In genomic region chrX:124280294-124280902, GRCh38 we compare ENCODE assay signal across 27 cellular contexts. TPM values are rescaled to one million over a fixed set of nuclear protein-coding genes. Genes with fewer than 3 reads are reported as not detected.
DNase-seq lines count a peak whose midpoint lies in the region; ATAC-seq, FAIRE-seq and TF ChIP-seq lines count a peak whose summit lies in the region.
"Had no signal": no experiment of that assay in that cellular context is flagged by ENCODE, and none has a peak within 500 bp of the region (broad histone marks: within the 10 kb centered on the region; RNA-seq: fewer than 3 reads in every experiment).

No MANE protein-coding gene starts in this region.

- no peak overlapping the region for H3K27ac ChIP-seq in WERI-Rb-1
- H3K27ac ChIP-seq: BLaER1, cardiac muscle cell, neutrophil, transverse colon had no signal

- peak overlapping the region; percentile 33 for H3K4me2 ChIP-seq in skeletal muscle satellite cell (ENCODE audit: low read length)
- H3K4me2 ChIP-seq: BLaER1 had no signal

- H3K27me3 Mint-ChIP-seq in activated CD8-positive, alpha-beta T cell treated with anti-CD3 and anti-CD28 coated beads for 36 hours, result no peaks in the 10 kb centered on the region
- no peaks in the 10 kb centered on the region for H3K27me3 Mint-ChIP-seq in activated CD8-positive, alpha-beta T cell treated with anti-CD3 and anti-CD28 coated beads, Interleukin-2, amount 10 ng/mL, durations not matched to agents 7 days and 5 days (ENCODE audit: low read depth)
- H3K27me3 Mint-ChIP-seq in activated T-helper 2 cell treated with anti-CD3 and anti-CD28 coated beads, Interferon-gamma antibody, Interleukin-2, Interleukin-4, amounts not matched to agents 10 μg/mL and 5 μg/mL and 100 μg/mL, durations not matched to agents 14 hours and 24 hours and 36 hours (ENCODE audit: low read depth), result no peaks in the 10 kb centered on the region
- H3K27me3 Mint-ChIP-seq: dendritic cell treated with granulocyte-macrophage colony-stimulating factor and Interleukin-4, amounts not matched to agents 40 ng/mL and 50 ng/mL, for 4 days had no signal

- H3K9ac ChIP-seq in skeletal muscle satellite cell (ENCODE audit: low read depth, low read length), result no peak overlapping the region
- H3K9ac ChIP-seq: BLaER1 had no signal

- POLR2A ChIA-PET in activated CD8-positive, alpha-beta T cell treated with anti-CD3 and anti-CD28 coated beads for 36 hours (lab: Charles Lee), result no interaction called here
- POLR2A ChIA-PET in activated CD8-positive, alpha-beta T cell treated with anti-CD3 and anti-CD28 coated beads, Interleukin-2, amount 10 ng/mL, durations not matched to agents 7 days and 5 days (lab: Charles Lee), result no interaction called here

- no peak for DNase-seq in activated CD8-positive, alpha-beta T cell treated with anti-CD3 and anti-CD28 coated beads for 36 hours
- no peak for DNase-seq in activated CD8-positive, alpha-beta T cell treated with anti-CD3 and anti-CD28 coated beads, Interleukin-2, amount 10 ng/mL, durations not matched to agents 7 days and 5 days
- DNase-seq in GM19239 (ENCODE audit: insufficient read length, low spot score) (no peak), WERI-Rb-1 (no peak)
- DNase-seq in activated T-helper 2 cell treated with anti-CD3 and anti-CD28 coated beads, Interferon-gamma antibody, Interleukin-2, Interleukin-4, amounts not matched to agents 10 μg/mL and 5 μg/mL and 100 μg/mL, durations not matched to agents 14 hours and 24 hours and 36 hours (ENCODE audit: low spot score), result no peak
- no peak for DNase-seq in central memory CD4-positive, alpha-beta T cell
- DNase-seq in stimulated activated naive CD4-positive, alpha-beta T cell treated with Interleukin-2 at 50 U/mL for 16 hours (lab: John Stamatoyannopoulos, UW), result no peak
- DNase-seq: activated CD4-positive, CD25-positive, alpha-beta regulatory T cell treated with anti-CD3 and anti-CD28 coated beads, Interleukin-2, amount 50 U/mL, for 72 hours; activated gamma-delta T cell; amygdala; HCEC 1CT; mammary epithelial cell; NCI-H187 treated with DMSO at 0.1 percent for 48 hours; NCI-H2227 treated with DMSO at 0.1 percent for 48 hours; Right ventricle myocardium superior; stimulated activated CD4-positive, alpha-beta T cell treated with anti-CD3 and anti-CD28 coated beads, Interleukin-2, amount 100 ng/mL, for 48 hours; stimulated activated naive CD4-positive, alpha-beta T cell; SW 1271; transverse colon had no signal

- no peak for ATAC-seq in activated CD8-positive, alpha-beta T cell treated with anti-CD3 and anti-CD28 coated beads for 36 hours
- ATAC-seq in activated CD8-positive, alpha-beta T cell treated with anti-CD3 and anti-CD28 coated beads, Interleukin-2, amount 10 ng/mL, durations not matched to agents 7 days and 5 days, result no peak

- peaks cover 1% of the 10 kb centered on the region for H3K9me3 Mint-ChIP-seq in activated CD8-positive, alpha-beta T cell treated with anti-CD3 and anti-CD28 coated beads for 36 hours
- H3K9me3 Mint-ChIP-seq in activated CD8-positive, alpha-beta T cell treated with anti-CD3 and anti-CD28 coated beads, Interleukin-2, amount 10 ng/mL, durations not matched to agents 7 days and 5 days (ENCODE audit: insufficient read depth), result no peaks in the 10 kb centered on the region
- H3K9me3 Mint-ChIP-seq in activated T-helper 2 cell treated with anti-CD3 and anti-CD28 coated beads, Interferon-gamma antibody, Interleukin-2, Interleukin-4, amounts not matched to agents 10 μg/mL and 5 μg/mL and 100 μg/mL, durations not matched to agents 14 hours and 24 hours and 36 hours, result no peaks in the 10 kb centered on the region
- H3K9me3 Mint-ChIP-seq: dendritic cell treated with granulocyte-macrophage colony-stimulating factor and Interleukin-4, amounts not matched to agents 40 ng/mL and 50 ng/mL, for 4 days had no signal

- H3K9me3 ChIP-seq in skeletal muscle satellite cell (replicated peaks; ENCODE audit: low read length) (no peaks in the 10 kb centered on the region), WERI-Rb-1 (ENCODE audit: severe bottlenecking) (no peaks in the 10 kb centered on the region)
- H3K9me3 ChIP-seq: BLaER1, neutrophil, transverse colon had no signal

- intact Hi-C loops in activated CD8-positive, alpha-beta T cell treated with anti-CD3 and anti-CD28 coated beads for 36 hours (cut with micrococcal nuclease), result no loop called here
- intact Hi-C loops in activated T-helper 2 cell treated with anti-CD3 and anti-CD28 coated beads, Interferon-gamma antibody, Interleukin-2, Interleukin-4, amounts not matched to agents 10 μg/mL and 5 μg/mL and 100 μg/mL, durations not matched to agents 14 hours and 24 hours and 36 hours (cut with micrococcal nuclease), result loop anchor here (5.0 kb wide), 4 partner anchors 38 to 82 kb away; partner anchors contain the start of gene SH2D1A

- H3K4me3 Mint-ChIP-seq in activated CD8-positive, alpha-beta T cell treated with anti-CD3 and anti-CD28 coated beads for 36 hours, result no peak overlapping the region
- H3K4me3 Mint-ChIP-seq in activated CD8-positive, alpha-beta T cell treated with anti-CD3 and anti-CD28 coated beads, Interleukin-2, amount 10 ng/mL, durations not matched to agents 7 days and 5 days, result no peak overlapping the region
- H3K4me3 Mint-ChIP-seq in activated T-helper 2 cell treated with anti-CD3 and anti-CD28 coated beads, Interferon-gamma antibody, Interleukin-2, Interleukin-4, amounts not matched to agents 10 μg/mL and 5 μg/mL and 100 μg/mL, durations not matched to agents 14 hours and 24 hours and 36 hours (ENCODE audit: low read depth), result no peak overlapping the region
- H3K4me3 Mint-ChIP-seq: dendritic cell treated with granulocyte-macrophage colony-stimulating factor and Interleukin-4, amounts not matched to agents 40 ng/mL and 50 ng/mL, for 4 days had no signal

- no peaks in the 10 kb centered on the region for H3K27me3 ChIP-seq in skeletal muscle satellite cell (ENCODE audit: control insufficient read depth, insufficient read depth, low read length)
- H3K27me3 ChIP-seq in WERI-Rb-1 (ENCODE audit: insufficient read depth, low read depth, severe bottlenecking), result peaks cover 50% of the 10 kb centered on the region
- H3K27me3 ChIP-seq: cardiac muscle cell, neutrophil, transverse colon had no signal

- peaks cover 4% of the 10 kb centered on the region for H3K36me3 Mint-ChIP-seq in activated CD8-positive, alpha-beta T cell treated with anti-CD3 and anti-CD28 coated beads for 36 hours (ENCODE audit: low read depth)
- no peaks in the 10 kb centered on the region for H3K36me3 Mint-ChIP-seq in activated CD8-positive, alpha-beta T cell treated with anti-CD3 and anti-CD28 coated beads, Interleukin-2, amount 10 ng/mL, durations not matched to agents 7 days and 5 days (ENCODE audit: low read depth)
- H3K36me3 Mint-ChIP-seq in activated T-helper 2 cell treated with anti-CD3 and anti-CD28 coated beads, Interferon-gamma antibody, Interleukin-2, Interleukin-4, amounts not matched to agents 10 μg/mL and 5 μg/mL and 100 μg/mL, durations not matched to agents 14 hours and 24 hours and 36 hours (ENCODE audit: low read depth), result no peaks in the 10 kb centered on the region

- peak overlapping the region; percentile 66 for H3K27ac Mint-ChIP-seq in activated CD8-positive, alpha-beta T cell treated with anti-CD3 and anti-CD28 coated beads for 36 hours
- H3K27ac Mint-ChIP-seq in activated CD8-positive, alpha-beta T cell treated with anti-CD3 and anti-CD28 coated beads, Interleukin-2, amount 10 ng/mL, durations not matched to agents 7 days and 5 days, result no peak overlapping the region
- H3K27ac Mint-ChIP-seq in activated T-helper 2 cell treated with anti-CD3 and anti-CD28 coated beads, Interferon-gamma antibody, Interleukin-2, Interleukin-4, amounts not matched to agents 10 μg/mL and 5 μg/mL and 100 μg/mL, durations not matched to agents 14 hours and 24 hours and 36 hours, result peak overlapping the region; percentile 87
- H3K27ac Mint-ChIP-seq: dendritic cell treated with granulocyte-macrophage colony-stimulating factor and Interleukin-4, amounts not matched to agents 40 ng/mL and 50 ng/mL, for 4 days had no signal

- FAIRE-seq in GM19239 (lab: Jason Lieb, UNC), result peak; percentile 35
- FAIRE-seq: HTR-8/SVneo had no signal

- H3K36me3 ChIP-seq in skeletal muscle satellite cell (ENCODE audit: insufficient read depth, low read length) (no peaks in the 10 kb centered on the region), WERI-Rb-1 (no peaks in the 10 kb centered on the region)
- H3K36me3 ChIP-seq: BLaER1, cardiac muscle cell, neutrophil, transverse colon had no signal

- H3K4me1 Mint-ChIP-seq in activated CD8-positive, alpha-beta T cell treated with anti-CD3 and anti-CD28 coated beads for 36 hours (ENCODE audit: low read depth), result peaks cover 27% of the 10 kb centered on the region
- H3K4me1 Mint-ChIP-seq in activated CD8-positive, alpha-beta T cell treated with anti-CD3 and anti-CD28 coated beads, Interleukin-2, amount 10 ng/mL, durations not matched to agents 7 days and 5 days (ENCODE audit: low read depth), result no peaks in the 10 kb centered on the region
- peaks cover 19% of the 10 kb centered on the region for H3K4me1 Mint-ChIP-seq in activated T-helper 2 cell treated with anti-CD3 and anti-CD28 coated beads, Interferon-gamma antibody, Interleukin-2, Interleukin-4, amounts not matched to agents 10 μg/mL and 5 μg/mL and 100 μg/mL, durations not matched to agents 14 hours and 24 hours and 36 hours (ENCODE audit: low read depth)

- no peak for TF ChIP-seq CTCF in activated CD8-positive, alpha-beta T cell treated with anti-CD3 and anti-CD28 coated beads for 36 hours (IDR thresholded peaks at IDR 0.05)
- no peak for TF ChIP-seq CTCF in WERI-Rb-1 (IDR thresholded peaks at IDR 0.05; ENCODE audit: low read depth, low read length)

- CTCF ChIA-PET in activated CD8-positive, alpha-beta T cell treated with anti-CD3 and anti-CD28 coated beads for 36 hours (lab: Charles Lee), result no interaction called here
- CTCF ChIA-PET in activated CD8-positive, alpha-beta T cell treated with anti-CD3 and anti-CD28 coated beads, Interleukin-2, amount 10 ng/mL, durations not matched to agents 7 days and 5 days (lab: Charles Lee), result no interaction called here

- no peaks in the 10 kb centered on the region for H3K4me1 ChIP-seq in skeletal muscle satellite cell (ENCODE audit: control insufficient read depth, insufficient read depth, low read length)
- H3K4me1 ChIP-seq: transverse colon had no signal

- H3K4me3 ChIP-seq in skeletal muscle satellite cell (ENCODE audit: low read length) (no peak overlapping the region), WERI-Rb-1 (ENCODE audit: low read depth, low read length) (no peak overlapping the region)
- H3K4me3 ChIP-seq: BLaER1, cardiac muscle cell, transverse colon had no signal

RNA-seq across cellular contexts. Expression of gene TEX13D, which starts 52.1 kb away (rescaled TPM):
- under 1 TPM in 1 of 2 experiments, not detected in 1; 0.23 TPM for total RNA-seq in activated CD8-positive, alpha-beta T cell treated with anti-CD3 and anti-CD28 coated beads for 36 hours
- not detected for total RNA-seq in activated CD8-positive, alpha-beta T cell treated with anti-CD3 and anti-CD28 coated beads, Interleukin-2, amount 10 ng/mL, durations not matched to agents 7 days and 5 days
- total RNA-seq in activated T-helper 2 cell treated with anti-CD3 and anti-CD28 coated beads, Interferon-gamma antibody, Interleukin-2, Interleukin-4, amounts not matched to agents 10 μg/mL and 5 μg/mL and 100 μg/mL, durations not matched to agents 14 hours and 24 hours and 36 hours, result 0.05 and 0.11 TPM in 2 replicates
- total RNA-seq in skeletal muscle satellite cell (2012; rRNA removed), result not detected in 2 replicates
- total RNA-seq: cardiac muscle cell, G401, mammary epithelial cell, pulmonary artery endothelial cell, Right ventricle myocardium superior had no signal
